In the genomic region with DNA sequence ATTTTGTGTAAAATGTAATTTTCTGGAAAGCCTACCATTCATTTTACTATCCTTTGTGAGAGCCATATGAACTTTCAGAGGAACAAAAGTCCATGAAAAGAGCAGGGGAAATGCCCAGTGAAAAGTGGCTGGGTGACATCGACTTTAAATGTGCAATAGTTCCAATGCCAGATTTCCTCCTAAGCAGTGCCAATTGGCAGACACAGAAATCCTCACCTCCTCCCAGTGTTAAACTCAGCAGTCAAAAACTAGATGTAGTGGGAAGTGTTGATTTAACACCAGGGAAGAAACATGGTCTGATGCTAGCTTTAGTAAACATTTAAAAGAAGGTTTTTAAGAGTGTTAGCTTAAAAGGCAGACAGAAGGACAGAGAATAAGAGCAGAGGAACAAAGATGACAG, we compare ENCODE assay signal across 21 cellular contexts.
DNase-seq lines count a peak whose midpoint lies in the region; TF ChIP-seq lines count a peak whose summit lies in the region.
"Had no signal": no experiment of that assay in that cellular context is flagged by ENCODE, and none has a peak within 500 bp of the region (broad histone marks: within the 10 kb centered on the region; RNA-seq: fewer than 3 reads in every experiment).

No MANE protein-coding gene starts in this region.

- intact Hi-C loops in mammary epithelial cell (cut with micrococcal nuclease) = no loop called here

- no peaks in the 10 kb centered on the region for H3K36me3 Mint-ChIP-seq in neural progenitor cell
- H3K36me3 Mint-ChIP-seq: CD8-positive, alpha-beta T cell had no signal

- DNase-seq in Ammon's horn (ENCODE audit: low spot score) (peak; percentile 43), NCI-H446 treated with DMSO at 0.1 percent for 48 hours (lab: John Stamatoyannopoulos, UW) (peak; percentile 17), globus pallidus (ENCODE audit: low spot score) (peak; percentile 5), neural progenitor cell (ENCODE audit: low spot score) (no peak), HUDEP-2 (lab: John Stamatoyannopoulos, UW; ENCODE audit: unreplicated experiment in 76 of 76) (no peak), ureter (ENCODE audit: low spot score) (no peak), mammary epithelial cell (no peak), RPMI8226 (no peak)
- DNase-seq: AML-193; Calu3; CD8-positive, alpha-beta T cell; DMS 273 treated with DMSO at 0.1 percent for 48 hours; DMS53; DND-41; EL; H9; IMR-90 had no signal

- H3K4me2 ChIP-seq in neural progenitor cell (no peak overlapping the region), mammary epithelial cell (ENCODE audit: insufficient read depth, low read depth, low read length) (no peak overlapping the region)
- H3K4me2 ChIP-seq: A549 had no signal

- H3K79me2 ChIP-seq in neural progenitor cell (ENCODE audit: low read depth) = no peaks in the 10 kb centered on the region
- no peaks in the 10 kb centered on the region for H3K79me2 ChIP-seq in mammary epithelial cell (ENCODE audit: insufficient read depth, low read length)

- H2AFZ ChIP-seq in neural progenitor cell (replicated peaks) (peak overlapping the region; percentile 86), mammary epithelial cell (ENCODE audit: low read depth, low read length) (no peak overlapping the region)

- in situ Hi-C loops in mammary epithelial cell (cut with MboI; ENCODE audit: low sequenced_read_pairs in 2 of 2) = no loop called here

- no peaks in the 10 kb centered on the region for H3K36me3 ChIP-seq in neural progenitor cell
- no peaks in the 10 kb centered on the region for H3K36me3 ChIP-seq in mammary epithelial cell (ENCODE audit: insufficient read depth, low read length)
- H3K36me3 ChIP-seq: BLaER1 had no signal

- CTCF ChIA-PET in mammary epithelial cell (lab: Charles Lee; ENCODE audit: low non-redundant PET) = no interaction called here

- H4K20me1 ChIP-seq in neural progenitor cell (ENCODE audit: low read depth) (no peaks in the 10 kb centered on the region), mammary epithelial cell (ENCODE audit: insufficient read depth, low read length) (no peaks in the 10 kb centered on the region)
- H4K20me1 ChIP-seq: BLaER1 had no signal

- no peaks in the 10 kb centered on the region for H3K9me3 Mint-ChIP-seq in neural progenitor cell

- H3K4me1 Mint-ChIP-seq in neural progenitor cell = peaks cover 20% of the 10 kb centered on the region

- no TSS peak for BruUV-seq in mammary epithelial cell (replicated peaks; lab: Mats Ljungman, UMichigan)

- H3K27me3 Mint-ChIP-seq in neural progenitor cell (ENCODE audit: insufficient read depth, low read depth) = no peaks in the 10 kb centered on the region

- no peaks in the 10 kb centered on the region for H3K9me3 ChIP-seq in neural progenitor cell (ENCODE audit: low read depth)
- no peaks in the 10 kb centered on the region for H3K9me3 ChIP-seq in mammary epithelial cell (replicated peaks; ENCODE audit: insufficient read depth, low read length)
- H3K9me3 ChIP-seq: A549 had no signal

- H3K4me1 ChIP-seq in neural progenitor cell (peaks cover 20% of the 10 kb centered on the region), mammary epithelial cell (ENCODE audit: insufficient read depth, low read length) (no peaks in the 10 kb centered on the region)
- H3K4me1 ChIP-seq: A549 had no signal

- H3K27me3 ChIP-seq in neural progenitor cell (no peaks in the 10 kb centered on the region), mammary epithelial cell (ENCODE audit: insufficient read depth, low read length) (no peaks in the 10 kb centered on the region)
- H3K27me3 ChIP-seq: BLaER1 had no signal

- no peak overlapping the region for H3K9ac ChIP-seq in neural progenitor cell
- H3K9ac ChIP-seq in mammary epithelial cell (ENCODE audit: insufficient read depth, low read length) = no peak overlapping the region
- H3K9ac ChIP-seq: BLaER1 had no signal

- H3K27ac ChIP-seq in neural progenitor cell (no peak overlapping the region), mammary epithelial cell (ENCODE audit: insufficient read depth, low read depth, low read length) (no peak overlapping the region)
- H3K27ac ChIP-seq: 22Rv1, A549, BLaER1 had no signal

- no peak for TF ChIP-seq CTCF in neural progenitor cell (IDR thresholded peaks at IDR 0.05)
- TF ChIP-seq CTCF in mammary epithelial cell (conservative IDR thresholded peaks at IDR 0.05 in 1 of 2, IDR thresholded peaks at IDR 0.05 in 1 of 2; ENCODE audit: extremely low read depth in 1 of 2, insufficient read depth in 1 of 2, low read depth in 1 of 2, low read length in 2 of 2) = no peak

- dilution Hi-C loops in mammary epithelial cell (cut with HindIII; ENCODE audit: low sequenced_read_pairs) = no loop called here

- no peak overlapping the region for H3K4me3 ChIP-seq in neural progenitor cell
- no peak overlapping the region for H3K4me3 ChIP-seq in mammary epithelial cell (replicated peaks in 1 of 3; ENCODE audit: insufficient read depth in 1 of 3, low read depth in 2 of 3, low read length in 3 of 3)
- H3K4me3 ChIP-seq: A549, BLaER1, GM12878 had no signal

- no peak overlapping the region for H3K4me3 Mint-ChIP-seq in neural progenitor cell
- H3K4me3 Mint-ChIP-seq: CD8-positive, alpha-beta T cell; H9 had no signal

- 0% methylated on average over 1 of the region's 1 CpG for WGBS in mammary epithelial cell (ENCODE audit: low coverage, missing lambda C conversion rate)

- peaks cover 2% of the 10 kb centered on the region for H3F3A ChIP-seq in neural progenitor cell (ENCODE audit: low read depth)

- no peak overlapping the region for H3K27ac Mint-ChIP-seq in neural progenitor cell
- H3K27ac Mint-ChIP-seq: CD8-positive, alpha-beta T cell had no signal

Comparison
In these comparisons a context has a peak if more than half of its experiments do, and no peak if none do; other contexts are left out.
1. DNase-seq: peak in Ammon's horn (single experiment), NCI-H446 treated with DMSO at 0.1 percent for 48 hours (single experiment) and globus pallidus (single experiment); none in neural progenitor cell (single experiment), HUDEP-2 (0 of 76), ureter (single experiment), mammary epithelial cell (single experiment) and RPMI8226 (single experiment).